ENCODE assay signal across 1 cellular context in genomic region chr1:206909167-206909882, GRCh38.
TF ChIP-seq lines count a peak whose summit lies in the region.

No MANE protein-coding gene starts in this region.

TF ChIP-seq in SK-N-SH, 30 proteins besides CTCF, POLR2A, EP300 and RAD21:
- no peak for TF ChIP-seq FOXM1 (IDR thresholded peaks at IDR 0.05; ENCODE audit: low read depth)
- 0 out of 2 replicates have a peak, but pooled peaks have one; percentile 23 for TF ChIP-seq PBX3 (IDR thresholded peaks at IDR 0.05)
- no peak for TF ChIP-seq USF2 (IDR thresholded peaks at IDR 0.05; ENCODE audit: borderline replicate concordance, low read depth, low read length)
TF ChIP-seq in SK-N-SH: peak in this region for 1.
